ENCODE assay signal across 13 cellular contexts in genomic region chr16:89345663-89346150, GRCh38.
DNase-seq lines count a peak whose midpoint lies in the region; ATAC-seq and TF ChIP-seq lines count a peak whose summit lies in the region.
"Had no signal": no experiment of that assay in that cellular context is flagged by ENCODE, and none has a peak within 500 bp of the region (broad histone marks: within the 10 kb centered on the region; RNA-seq: fewer than 3 reads in every experiment).

No MANE protein-coding gene starts in this region.

- peaks cover under 1% of the 10 kb centered on the region for H3K36me3 Mint-ChIP-seq in activated naive CD4-positive, alpha-beta T cell treated with anti-CD3 and anti-CD28 coated beads, Interleukin-2, amount 50 U/mL, for 24 hours
- H3K36me3 Mint-ChIP-seq in activated naive CD4-positive, alpha-beta T cell treated with anti-CD3 and anti-CD28 coated beads for 36 hours (ENCODE audit: low read depth), result peaks cover 16% of the 10 kb centered on the region
- peaks cover 0 to 28% (median 5%) of the 10 kb centered on the region in 3 donors for H3K36me3 Mint-ChIP-seq in CD8-positive, alpha-beta memory T cell

- CTCF ChIA-PET in activated naive CD4-positive, alpha-beta T cell treated with anti-CD3 and anti-CD28 coated beads for 36 hours (lab: Charles Lee), result interaction anchor here (1.3 kb wide), 1 partner anchor 11 kb away, joined by 4 read pairs; no protein-coding TSS in a partner anchor
- CTCF ChIA-PET in CD8-positive, alpha-beta memory T cell (lab: Charles Lee), result interaction anchor here (1.1 kb wide), 1 partner anchor 64 kb away, joined by 3 read pairs; no protein-coding TSS in a partner anchor

- H3K27me3 ChIP-seq in RWPE2 (ENCODE audit: insufficient read depth, poor library complexity, severe bottlenecking) (no peaks in the 10 kb centered on the region), upper lobe of left lung (no peaks in the 10 kb centered on the region)
- H3K27me3 ChIP-seq in CD8-positive, alpha-beta memory T cell (ENCODE audit: insufficient read depth, low read length, poor library complexity, severe bottlenecking), result no peaks in the 10 kb centered on the region

- peak overlapping the region; percentile 80 for H3K27ac ChIP-seq in RWPE2 (ENCODE audit: poor library complexity, severe bottlenecking)
- H3K27ac ChIP-seq in upper lobe of left lung, result no peak overlapping the region
- no peak overlapping the region for H3K27ac ChIP-seq in CD8-positive, alpha-beta memory T cell (ENCODE audit: low read depth, low read length)

- intact Hi-C loops in activated naive CD4-positive, alpha-beta T cell treated with anti-CD3 and anti-CD28 coated beads for 36 hours (cut with micrococcal nuclease), result no loop called here

- 74 to 79% methylated on average over 9 of the region's 9 CpGs for WGBS in upper lobe of left lung, 2 donors

- H3K9me3 ChIP-seq in RWPE2 (ENCODE audit: severe bottlenecking), result no peaks in the 10 kb centered on the region
- H3K9me3 ChIP-seq in upper lobe of left lung, result no peaks in the 10 kb centered on the region
- H3K9me3 ChIP-seq in CD8-positive, alpha-beta memory T cell (ENCODE audit: low read length), result no peaks in the 10 kb centered on the region

- no peaks in the 10 kb centered on the region for H3K9me3 Mint-ChIP-seq in activated naive CD4-positive, alpha-beta T cell treated with anti-CD3 and anti-CD28 coated beads, Interleukin-2, amount 50 U/mL, for 24 hours
- no peaks in the 10 kb centered on the region for H3K9me3 Mint-ChIP-seq in activated naive CD4-positive, alpha-beta T cell treated with anti-CD3 and anti-CD28 coated beads for 36 hours
- H3K9me3 Mint-ChIP-seq in CD8-positive, alpha-beta memory T cell, result no peaks in the 10 kb centered on the region

- no peak for DNase-seq in activated naive CD4-positive, alpha-beta T cell treated with anti-CD3 and anti-CD28 coated beads for 36 hours
- DNase-seq in RWPE2 (ENCODE audit: low spot score), result no peak
- DNase-seq in left lobe of liver (ENCODE audit: low spot score), result peak; percentile 78
- DNase-seq in upper lobe of left lung, result peak in 1 of 2 donors; percentile 52
- DNase-seq in dermis blood vessel endothelial cell, result no peak
- DNase-seq in CD8-positive, alpha-beta memory T cell, result no peak
- DNase-seq: activated T-cell treated with anti-CD3 and anti-CD28 coated beads, Interleukin-2, amount 50 U/mL, for 48 hours; KBM-7; NCI-H774; stimulated activated naive CD8-positive, alpha-beta T cell treated with anti-CD3 and anti-CD28 coated beads, Interleukin-15, Interleukin-2, amounts not matched to agents 100 U/mL and 50 U/mL, for 24 hours; T-helper 2 cell had no signal

- H3K4me3 ChIP-seq in RWPE2 (ENCODE audit: severe bottlenecking) (no peak overlapping the region), upper lobe of left lung (no peak overlapping the region)
- no peak overlapping the region for H3K4me3 ChIP-seq in CD8-positive, alpha-beta memory T cell (ENCODE audit: low read length)

- peaks cover 91% of the 10 kb centered on the region for H3K4me1 Mint-ChIP-seq in activated naive CD4-positive, alpha-beta T cell treated with anti-CD3 and anti-CD28 coated beads, Interleukin-2, amount 50 U/mL, for 24 hours
- peaks cover 85% of the 10 kb centered on the region for H3K4me1 Mint-ChIP-seq in activated naive CD4-positive, alpha-beta T cell treated with anti-CD3 and anti-CD28 coated beads for 36 hours (ENCODE audit: low read depth)
- H3K4me1 Mint-ChIP-seq in CD8-positive, alpha-beta memory T cell, result peaks cover 75 to 96% (median 94%) of the 10 kb centered on the region in 3 donors

- peak overlapping the region; percentile 41 for H3K27ac Mint-ChIP-seq in activated naive CD4-positive, alpha-beta T cell treated with anti-CD3 and anti-CD28 coated beads, Interleukin-2, amount 50 U/mL, for 24 hours
- no peak overlapping the region for H3K27ac Mint-ChIP-seq in activated naive CD4-positive, alpha-beta T cell treated with anti-CD3 and anti-CD28 coated beads for 36 hours
- peak overlapping the region in 2 of 8 donors; percentile 2 to 24 for H3K27ac Mint-ChIP-seq in CD8-positive, alpha-beta memory T cell

- H3K4me1 ChIP-seq in RWPE2 (ENCODE audit: insufficient read depth, poor library complexity, severe bottlenecking) (peaks cover 52% of the 10 kb centered on the region), upper lobe of left lung (peaks cover 23 to 46% (median 28%) of the 10 kb centered on the region in 4 donors)
- H3K4me1 ChIP-seq in CD8-positive, alpha-beta memory T cell (ENCODE audit: insufficient read depth, low read length), result peaks cover 44% of the 10 kb centered on the region

- no peak overlapping the region for H3K4me3 Mint-ChIP-seq in activated naive CD4-positive, alpha-beta T cell treated with anti-CD3 and anti-CD28 coated beads, Interleukin-2, amount 50 U/mL, for 24 hours
- H3K4me3 Mint-ChIP-seq in activated naive CD4-positive, alpha-beta T cell treated with anti-CD3 and anti-CD28 coated beads for 36 hours, result no peak overlapping the region
- no peak overlapping the region for H3K4me3 Mint-ChIP-seq in CD8-positive, alpha-beta memory T cell

- TF ChIP-seq POLR2A in upper lobe of left lung (IDR thresholded peaks at IDR 0.05), result no peak

- ATAC-seq in RWPE2 (ENCODE audit: low read depth) (peak; percentile 82), left lobe of liver (peak; percentile 80), upper lobe of left lung (ENCODE audit: low FRiP score in 2 of 2) (peak; percentile 26 to 65), GM21515 (IDR thresholded peaks at IDR 0.05; ENCODE audit: unreplicated experiment) (no peak)
- ATAC-seq: stimulated activated naive CD8-positive, alpha-beta T cell treated with anti-CD3 and anti-CD28 coated beads, Interleukin-15, Interleukin-2, amounts not matched to agents 100 U/mL and 50 U/mL, for 24 hours had no signal

- TF ChIP-seq CTCF in RWPE2 (IDR thresholded peaks at IDR 0.05; ENCODE audit: poor library complexity, severe bottlenecking) (no peak), upper lobe of left lung (IDR thresholded peaks at IDR 0.05) (no peak)

- H3K27me3 Mint-ChIP-seq in activated naive CD4-positive, alpha-beta T cell treated with anti-CD3 and anti-CD28 coated beads, Interleukin-2, amount 50 U/mL, for 24 hours, result no peaks in the 10 kb centered on the region
- H3K27me3 Mint-ChIP-seq in activated naive CD4-positive, alpha-beta T cell treated with anti-CD3 and anti-CD28 coated beads for 36 hours (ENCODE audit: low read depth), result no peaks in the 10 kb centered on the region
- no peaks in the 10 kb centered on the region for H3K27me3 Mint-ChIP-seq in CD8-positive, alpha-beta memory T cell

- POLR2A ChIA-PET in CD8-positive, alpha-beta memory T cell (lab: Charles Lee), result no interaction called here

- H3K36me3 ChIP-seq in RWPE2 (ENCODE audit: low read depth) (peaks cover 11% of the 10 kb centered on the region), upper lobe of left lung (no peaks in the 10 kb centered on the region)
- no peaks in the 10 kb centered on the region for H3K36me3 ChIP-seq in CD8-positive, alpha-beta memory T cell (ENCODE audit: insufficient read depth, low read length)

- no peak for TF ChIP-seq EP300 in upper lobe of left lung (IDR thresholded peaks at IDR 0.05)
